In genomic region chr5:95730730-95731570, GRCh38 we compare ENCODE assay signal across 7 cellular contexts. TPM values are rescaled to one million over a fixed set of nuclear protein-coding genes. Genes with fewer than 3 reads are reported as not detected.
DNase-seq lines count a peak whose midpoint lies in the region; ATAC-seq and TF ChIP-seq lines count a peak whose summit lies in the region.

A gene with protein sequence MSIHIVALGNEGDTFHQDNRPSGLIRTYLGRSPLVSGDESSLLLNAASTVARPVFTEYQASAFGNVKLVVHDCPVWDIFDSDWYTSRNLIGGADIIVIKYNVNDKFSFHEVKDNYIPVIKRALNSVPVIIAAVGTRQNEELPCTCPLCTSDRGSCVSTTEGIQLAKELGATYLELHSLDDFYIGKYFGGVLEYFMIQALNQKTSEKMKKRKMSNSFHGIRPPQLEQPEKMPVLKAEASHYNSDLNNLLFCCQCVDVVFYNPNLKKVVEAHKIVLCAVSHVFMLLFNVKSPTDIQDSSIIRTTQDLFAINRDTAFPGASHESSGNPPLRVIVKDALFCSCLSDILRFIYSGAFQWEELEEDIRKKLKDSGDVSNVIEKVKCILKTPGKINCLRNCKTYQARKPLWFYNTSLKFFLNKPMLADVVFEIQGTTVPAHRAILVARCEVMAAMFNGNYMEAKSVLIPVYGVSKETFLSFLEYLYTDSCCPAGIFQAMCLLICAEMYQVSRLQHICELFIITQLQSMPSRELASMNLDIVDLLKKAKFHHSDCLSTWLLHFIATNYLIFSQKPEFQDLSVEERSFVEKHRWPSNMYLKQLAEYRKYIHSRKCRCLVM (plus strand): TSS chr5:95731336. CDS start chr5:95731683, 347 bp downstream.

- dilution Hi-C loops in mammary epithelial cell (cut with HindIII; ENCODE audit: low sequenced_read_pairs) = no loop called here

- no peaks in the 10 kb centered on the region for H3K79me2 ChIP-seq in mammary epithelial cell (ENCODE audit: insufficient read depth, low read length)

- H3K9me3 ChIP-seq in mammary epithelial cell (replicated peaks; ENCODE audit: insufficient read depth, low read length) = no peaks in the 10 kb centered on the region
- no peaks in the 10 kb centered on the region for H3K9me3 ChIP-seq in iPS-18a (ENCODE audit: control insufficient read depth, low read depth, low read length)

- no peaks in the 10 kb centered on the region for H4K20me1 ChIP-seq in mammary epithelial cell (ENCODE audit: insufficient read depth, low read length)

- H3K36me3 ChIP-seq in mammary epithelial cell (ENCODE audit: insufficient read depth, low read length) = no peaks in the 10 kb centered on the region
- no peaks in the 10 kb centered on the region for H3K36me3 ChIP-seq in iPS-18a (ENCODE audit: control insufficient read depth, low read depth, low read length)

- TF ChIP-seq CTCF in GM13976 (IDR thresholded peaks at IDR 0.05; ENCODE audit: borderline replicate concordance, control extremely low read depth, extremely low read depth, insufficient read depth, missing control alignments) (no peak), mammary epithelial cell (conservative IDR thresholded peaks at IDR 0.05 in 1 of 2, IDR thresholded peaks at IDR 0.05 in 1 of 2; ENCODE audit: extremely low read depth in 1 of 2, insufficient read depth in 1 of 2, low read depth in 1 of 2, low read length in 2 of 2) (no peak), retinal pigment epithelial cell (conservative IDR thresholded peaks at IDR 0.05; ENCODE audit: low read depth, low read length) (no peak)

- no TSS peak for BruUV-seq in mammary epithelial cell (replicated peaks; lab: Mats Ljungman, UMichigan)

- in situ Hi-C loops in GM13976 (cut with MboI; ENCODE audit: low sequenced_read_pairs, unreplicated experiment) (no loop called here), mammary epithelial cell (cut with MboI; ENCODE audit: low sequenced_read_pairs in 2 of 2) (no loop called here)

- peaks cover 8% of the 10 kb centered on the region for H3K27me3 ChIP-seq in mammary epithelial cell (ENCODE audit: insufficient read depth, low read length)
- H3K27me3 ChIP-seq in iPS-18a (ENCODE audit: control insufficient read depth, insufficient read depth, low read length) = peaks cover 56% of the 10 kb centered on the region

- H3K4me1 ChIP-seq in mammary epithelial cell (ENCODE audit: insufficient read depth, low read length) (peaks cover 20% of the 10 kb centered on the region), iPS-18a (ENCODE audit: control insufficient read depth, low read depth, low read length) (peaks cover 6% of the 10 kb centered on the region)

- intact Hi-C loops in mammary epithelial cell (cut with micrococcal nuclease) = no loop called here

- H3K4me3 ChIP-seq in mammary epithelial cell (replicated peaks in 1 of 3; ENCODE audit: insufficient read depth in 1 of 3, low read depth in 2 of 3, low read length in 3 of 3) = peak within 1 kb of the TSS; percentile 43 to 69 (median 59)
- H3K4me3 ChIP-seq in iPS-18a (ENCODE audit: low read length) = peak within 1 kb of the TSS; percentile 83
- H3K4me3 ChIP-seq in retinal pigment epithelial cell (ENCODE audit: low read length) = peak within 1 kb of the TSS; percentile 89

- H2AFZ ChIP-seq in mammary epithelial cell (ENCODE audit: low read depth, low read length) = peak within 1 kb of the TSS; percentile 69

- peak within 1 kb of the TSS; percentile 90 for H3K4me2 ChIP-seq in mammary epithelial cell (ENCODE audit: insufficient read depth, low read depth, low read length)

- no peak within 1 kb of the TSS for H3K27ac ChIP-seq in mammary epithelial cell (ENCODE audit: insufficient read depth, low read depth, low read length)
- H3K27ac ChIP-seq in iPS-18a (ENCODE audit: low read length) = no peak within 1 kb of the TSS

- DNase-seq in GM13976 (ENCODE audit: low spot score) (peak; percentile 65), NCI-H1694 treated with DMSO at 0.1 percent for 48 hours (lab: John Stamatoyannopoulos, UW) (peak; percentile 58), T1000 (lab: John Stamatoyannopoulos, UW) (peak; percentile 47), mammary epithelial cell (peak; percentile 19), retinal pigment epithelial cell (ENCODE audit: low read depth) (peak; percentile 74)

- CTCF ChIA-PET in mammary epithelial cell (lab: Charles Lee; ENCODE audit: low non-redundant PET) = interaction anchor here (0.7 kb wide), 1 partner anchor 50 kb away, joined by 3 read pairs; no protein-coding TSS in a partner anchor

- ATAC-seq in HG02759 (IDR thresholded peaks at IDR 0.05; ENCODE audit: unreplicated experiment) = peak; percentile 68

- H3K9ac ChIP-seq in mammary epithelial cell (ENCODE audit: insufficient read depth, low read length) (no peak within 1 kb of the TSS), iPS-18a (ENCODE audit: low read length) (peak within 1 kb of the TSS; percentile 68)

- 19% methylated on average over 10 of the region's 78 CpGs for WGBS in mammary epithelial cell (ENCODE audit: low coverage, missing lambda C conversion rate)

RNA-seq across cellular contexts. Expression of the gene that starts here (rescaled TPM):
- total RNA-seq in mammary epithelial cell = 10 to 100 TPM in 1 of 2 donors, under 1 TPM in 1; 0.99 to 33.2 TPM
- 0.40 TPM for polyA plus RNA-seq in mammary epithelial cell
- not detected for polyA minus RNA-seq in mammary epithelial cell

Comparison
In these comparisons a context has a peak if more than half of its experiments do, and no peak if none do; other contexts are left out.
1. DNase-seq: peak in every context shown above with its lines; median percentile 74 in retinal pigment epithelial cell; 65 in GM13976; 58 in NCI-H1694 treated with DMSO at 0.1 percent for 48 hours; 47 in T1000; 19 in mammary epithelial cell.